In the genomic region with DNA sequence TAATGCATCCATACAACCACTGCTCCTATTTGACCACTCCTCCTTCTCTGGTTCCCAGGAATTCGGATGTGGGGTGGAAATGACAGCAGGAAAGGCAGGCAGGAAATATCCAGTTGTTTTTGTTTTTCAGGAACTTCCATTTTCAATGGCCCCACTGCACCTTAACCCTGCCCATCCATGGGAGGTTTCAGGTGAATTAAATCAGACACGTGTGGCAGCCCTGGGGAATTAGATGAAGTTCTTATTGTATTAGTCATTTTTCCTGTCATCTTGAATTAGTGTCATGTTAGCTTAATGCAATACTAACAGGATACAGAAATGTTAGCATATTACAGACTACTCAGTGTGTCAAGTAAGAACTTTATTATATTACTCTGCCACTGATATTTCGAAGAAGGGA, we compare ENCODE assay signal across 32 cellular contexts.
"Had no signal": no experiment of that assay in that cellular context is flagged by ENCODE, and none has a peak within 500 bp of the region (broad histone marks: within the 10 kb centered on the region; RNA-seq: fewer than 3 reads in every experiment).

No MANE protein-coding gene starts in this region.

- H3K4me3 Mint-ChIP-seq: activated naive CD4-positive, alpha-beta T cell treated with anti-CD3 and anti-CD28 coated beads for 36 hours; activated naive CD8-positive, alpha-beta T cell treated with anti-CD3 and anti-CD28 coated beads, Interleukin-2, amount 10 ng/mL, durations not matched to agents 7 days and 5 days; activated T-helper 1 cell treated with anti-CD3 and anti-CD28 coated beads, Interleukin-12 subunit alpha, Interleukin-12 subunit beta, Interleukin-2, Interleukin-4 antibody, amounts not matched to agents 30 ng/mL and 10 ng/mL and 1 ng/mL, durations not matched to agents 14 hours and 24 hours and 36 hours; endodermal cell; nephron; stimulated activated effector memory CD8-positive, alpha-beta T cell treated with anti-CD3 and anti-CD28 coated beads, Interleukin-12 subunit alpha, Interleukin-12 subunit beta, amount 100 ng/mL, for 72 hours; stimulated activated naive CD8-positive, alpha-beta T cell treated with anti-CD3 and anti-CD28 coated beads, Interleukin-15, amount 100 ng/mL, for 72 hours; T-helper 1 cell treated with Interleukin-12 subunit alpha and Interleukin-12 subunit beta and Interleukin-4 antibody, amounts not matched to agents 30 μg/mL and 1 μg/mL, for 36 hours; type B pancreatic cell had no signal

- ATAC-seq: left cardiac atrium; right lobe of liver; stimulated activated effector memory CD8-positive, alpha-beta T cell treated with anti-CD3 and anti-CD28 coated beads, Interleukin-12 subunit alpha, Interleukin-12 subunit beta, amount 100 ng/mL, for 72 hours; stimulated activated naive CD8-positive, alpha-beta T cell treated with anti-CD3 and anti-CD28 coated beads, Interleukin-15, amount 100 ng/mL, for 72 hours had no signal

- H3K79me2 ChIP-seq: parathyroid adenoma had no signal

- DNase-seq: activated CD4-positive, alpha-beta T cell treated with anti-CD3 and anti-CD28 coated beads for 48 hours; activated CD4-positive, alpha-beta T cell treated with anti-CD3 and anti-CD28 coated beads, Interleukin-2, amount 50 U/mL, for 48 hours; activated CD8-positive, alpha-beta memory T cell treated with anti-CD3 and anti-CD28 coated beads, Interleukin-2, amount 50 U/mL, for 4 hours; activated effector memory CD4-positive, alpha-beta T cell treated with anti-CD3 and anti-CD28 coated beads, Interleukin-2, amount 50 U/mL, for 16 hours; activated naive CD4-positive, alpha-beta T cell treated with anti-CD3 and anti-CD28 coated beads for 36 hours; activated naive CD8-positive, alpha-beta T cell treated with anti-CD3 and anti-CD28 coated beads, Interleukin-2, amount 10 ng/mL, durations not matched to agents 7 days and 5 days; activated T-cell treated with anti-CD3 and anti-CD28 coated beads, Interleukin-2, amount 50 U/mL, for 1 hour; amniotic stem cell; brain microvascular endothelial cell; caudate nucleus; cortex of kidney; endodermal cell; esophagus squamous epithelium; islet precursor cell; left cardiac atrium; mammary epithelial cell; nucleus accumbens; right lobe of liver; stimulated activated CD4-positive, alpha-beta T cell treated with anti-CD3 and anti-CD28 coated beads, Interleukin-12 subunit alpha, Interleukin-12 subunit beta, amount 100 ng/mL, for 4 hours; stimulated activated CD4-positive, alpha-beta T cell treated with anti-CD3 and anti-CD28 coated beads, Interleukin-4, amount 100 ng/mL, for 24 hours; stimulated activated naive CD8-positive, alpha-beta T cell treated with anti-CD3 and anti-CD28 coated beads, Interleukin-15, amount 100 ng/mL, for 72 hours; substantia nigra; T-helper 9 cell had no signal

- H3K4me1 ChIP-seq: esophagus squamous epithelium, parathyroid adenoma, right lobe of liver, vagina had no signal

- H2AFZ ChIP-seq: parathyroid adenoma had no signal

- H3K36me3 ChIP-seq: brain microvascular endothelial cell, esophagus squamous epithelium, right lobe of liver, vagina had no signal

- H3K27me3 ChIP-seq: brain microvascular endothelial cell, esophagus squamous epithelium, right lobe of liver, vagina had no signal

- H3K27me3 Mint-ChIP-seq: activated naive CD8-positive, alpha-beta T cell treated with anti-CD3 and anti-CD28 coated beads, Interleukin-2, amount 10 ng/mL, durations not matched to agents 7 days and 5 days; stimulated activated naive CD8-positive, alpha-beta T cell treated with anti-CD3 and anti-CD28 coated beads, Interleukin-15, amount 100 ng/mL, for 72 hours had no signal

- H3K4me3 ChIP-seq: esophagus squamous epithelium, right lobe of liver, vagina had no signal

- H3K36me3 Mint-ChIP-seq: activated naive CD8-positive, alpha-beta T cell treated with anti-CD3 and anti-CD28 coated beads, Interleukin-2, amount 10 ng/mL, durations not matched to agents 7 days and 5 days; stimulated activated effector memory CD8-positive, alpha-beta T cell treated with anti-CD3 and anti-CD28 coated beads, Interleukin-12 subunit alpha, Interleukin-12 subunit beta, amount 100 ng/mL, for 72 hours; type B pancreatic cell had no signal

- H3K27ac Mint-ChIP-seq: activated naive CD4-positive, alpha-beta T cell treated with anti-CD3 and anti-CD28 coated beads for 36 hours; activated naive CD8-positive, alpha-beta T cell treated with anti-CD3 and anti-CD28 coated beads, Interleukin-2, amount 10 ng/mL, durations not matched to agents 7 days and 5 days; activated T-helper 1 cell treated with anti-CD3 and anti-CD28 coated beads, Interleukin-12 subunit alpha, Interleukin-12 subunit beta, Interleukin-2, Interleukin-4 antibody, amounts not matched to agents 30 ng/mL and 10 ng/mL and 1 ng/mL, durations not matched to agents 14 hours and 24 hours and 36 hours; endodermal cell; nephron; stimulated activated effector memory CD8-positive, alpha-beta T cell treated with anti-CD3 and anti-CD28 coated beads, Interleukin-12 subunit alpha, Interleukin-12 subunit beta, amount 100 ng/mL, for 72 hours; stimulated activated naive CD8-positive, alpha-beta T cell treated with anti-CD3 and anti-CD28 coated beads, Interleukin-15, amount 100 ng/mL, for 72 hours; T-helper 1 cell treated with Interleukin-12 subunit alpha and Interleukin-12 subunit beta and Interleukin-4 antibody, amounts not matched to agents 30 μg/mL and 1 μg/mL, for 36 hours; type B pancreatic cell had no signal

- H3K4me1 Mint-ChIP-seq: activated naive CD8-positive, alpha-beta T cell treated with anti-CD3 and anti-CD28 coated beads, Interleukin-2, amount 10 ng/mL, durations not matched to agents 7 days and 5 days; endodermal cell; nephron; stimulated activated effector memory CD8-positive, alpha-beta T cell treated with anti-CD3 and anti-CD28 coated beads, Interleukin-12 subunit alpha, Interleukin-12 subunit beta, amount 100 ng/mL, for 72 hours; stimulated activated naive CD8-positive, alpha-beta T cell treated with anti-CD3 and anti-CD28 coated beads, Interleukin-15, amount 100 ng/mL, for 72 hours had no signal

- H3K9me3 ChIP-seq: esophagus squamous epithelium, right lobe of liver, vagina had no signal

- H3K9me3 Mint-ChIP-seq: activated naive CD4-positive, alpha-beta T cell treated with anti-CD3 and anti-CD28 coated beads for 36 hours; activated naive CD8-positive, alpha-beta T cell treated with anti-CD3 and anti-CD28 coated beads, Interleukin-2, amount 10 ng/mL, durations not matched to agents 7 days and 5 days; activated T-helper 1 cell treated with anti-CD3 and anti-CD28 coated beads, Interleukin-12 subunit alpha, Interleukin-12 subunit beta, Interleukin-2, Interleukin-4 antibody, amounts not matched to agents 30 ng/mL and 10 ng/mL and 1 ng/mL, durations not matched to agents 14 hours and 24 hours and 36 hours; endodermal cell; nephron; stimulated activated effector memory CD8-positive, alpha-beta T cell treated with anti-CD3 and anti-CD28 coated beads, Interleukin-12 subunit alpha, Interleukin-12 subunit beta, amount 100 ng/mL, for 72 hours; T-helper 1 cell treated with Interleukin-12 subunit alpha and Interleukin-12 subunit beta and Interleukin-4 antibody, amounts not matched to agents 30 μg/mL and 1 μg/mL, for 36 hours; type B pancreatic cell had no signal

- H3K9ac ChIP-seq: parathyroid adenoma had no signal

- H3K27ac ChIP-seq: brain microvascular endothelial cell, epithelial cell of prostate, esophagus squamous epithelium, parathyroid adenoma, right lobe of liver, vagina, VCaP had no signal
